In the genomic region with DNA sequence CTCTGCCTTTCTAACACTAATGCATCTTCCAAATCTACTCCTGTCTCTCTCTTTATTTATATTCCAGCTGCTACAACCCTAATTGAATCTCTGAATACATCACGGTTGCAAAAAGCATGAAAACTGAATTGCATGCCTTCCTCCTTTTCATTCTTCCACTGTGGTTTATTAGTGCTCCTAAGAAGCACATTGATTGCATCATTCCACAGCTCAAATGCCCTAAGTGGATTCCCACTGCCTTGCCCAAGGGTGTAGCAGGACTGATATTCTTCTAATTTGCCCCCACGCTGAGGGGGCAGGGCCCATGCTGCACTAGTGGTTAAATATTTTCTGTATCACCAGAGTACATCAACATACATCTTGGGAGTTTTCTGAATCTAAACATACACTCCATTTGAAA, we compare ENCODE assay signal across 19 cellular contexts.
"Had no signal": no experiment of that assay in that cellular context is flagged by ENCODE, and none has a peak within 500 bp of the region (broad histone marks: within the 10 kb centered on the region; RNA-seq: fewer than 3 reads in every experiment).

No MANE protein-coding gene starts in this region.

- H3K36me3 ChIP-seq: heart right ventricle, left ventricle myocardium inferior, pancreas, upper lobe of right lung had no signal

- H3K36me3 Mint-ChIP-seq: activated naive CD4-positive, alpha-beta T cell treated with anti-CD3 and anti-CD28 coated beads, Interleukin-2, amount 10 ng/mL, durations not matched to agents 7 days and 5 days; naive thymus-derived CD4-positive, alpha-beta T cell; stimulated activated naive B cell treated with anti-CD40 and anti-IgM and Interleukin-4, amounts not matched to agents 10 μg/mL and 1 μg/mL and 100 μg/mL, for 72 hours had no signal

- H3K4me1 Mint-ChIP-seq: activated B cell treated with CpG ODN at 0.5 μM for 24 hours; activated naive CD4-positive, alpha-beta T cell treated with anti-CD3 and anti-CD28 coated beads, Interleukin-2, amount 10 ng/mL, durations not matched to agents 7 days and 5 days; naive thymus-derived CD4-positive, alpha-beta T cell; stimulated activated naive B cell treated with anti-CD40 and anti-IgM and Interleukin-4, amounts not matched to agents 10 μg/mL and 1 μg/mL and 100 μg/mL, for 72 hours had no signal

- H3K27me3 Mint-ChIP-seq: activated B cell treated with CpG ODN at 0.5 μM for 24 hours; activated naive CD4-positive, alpha-beta T cell treated with anti-CD3 and anti-CD28 coated beads, Interleukin-2, amount 10 ng/mL, durations not matched to agents 7 days and 5 days; dendritic cell treated with granulocyte-macrophage colony-stimulating factor and Interleukin-4, amounts not matched to agents 40 ng/mL and 50 ng/mL, for 4 days; stimulated activated naive B cell treated with anti-CD40 and anti-IgM and Interleukin-4, amounts not matched to agents 10 μg/mL and 1 μg/mL and 100 μg/mL, for 72 hours had no signal

- H3K4me3 ChIP-seq: heart right ventricle, left ventricle myocardium inferior, mucosa of descending colon, pancreas, upper lobe of right lung had no signal

- DNase-seq: activated B cell treated with CpG ODN at 0.5 μM for 24 hours; activated CD4-positive, alpha-beta T cell treated with anti-CD3 and anti-CD28 coated beads for 48 hours; activated CD8-positive, alpha-beta memory T cell treated with anti-CD3 and anti-CD28 coated beads, Interleukin-2, amount 50 U/mL, for 4 hours; activated CD8-positive, alpha-beta T cell treated with anti-CD3 and anti-CD28 coated beads, Interleukin-2, amount 10 ng/mL, durations not matched to agents 7 days and 5 days; activated effector memory CD4-positive, alpha-beta T cell treated with Interleukin-2 at 50 U/mL for 16 hours; activated naive CD4-positive, alpha-beta T cell treated with anti-CD3 and anti-CD28 coated beads, Interleukin-2, amount 10 ng/mL, durations not matched to agents 7 days and 5 days; activated T-cell treated with anti-CD3 and anti-CD28 coated beads, Interleukin-2, amount 50 U/mL, for 48 hours; effector CD8-positive, alpha-beta T cell; heart right ventricle; left ventricle myocardium inferior; mammary epithelial cell; mucosa of descending colon; naive thymus-derived CD4-positive, alpha-beta T cell; pancreas; stimulated activated naive B cell treated with anti-CD40 and anti-IgM and Interleukin-4, amounts not matched to agents 10 μg/mL and 1 μg/mL and 100 μg/mL, for 72 hours; upper lobe of right lung had no signal

- ATAC-seq: activated CD8-positive, alpha-beta T cell treated with anti-CD3 and anti-CD28 coated beads, Interleukin-2, amount 10 ng/mL, durations not matched to agents 7 days and 5 days; esophagus mucosa; heart right ventricle; mucosa of descending colon; naive thymus-derived CD4-positive, alpha-beta T cell; pancreas; stimulated activated naive B cell treated with anti-CD40 and anti-IgM and Interleukin-4, amounts not matched to agents 10 μg/mL and 1 μg/mL and 100 μg/mL, for 72 hours; upper lobe of right lung had no signal

- H3K4me3 Mint-ChIP-seq: activated B cell treated with CpG ODN at 0.5 μM for 24 hours; activated CD8-positive, alpha-beta T cell treated with anti-CD3 and anti-CD28 coated beads, Interleukin-2, amount 10 ng/mL, durations not matched to agents 7 days and 5 days; activated naive CD4-positive, alpha-beta T cell treated with anti-CD3 and anti-CD28 coated beads, Interleukin-2, amount 10 ng/mL, durations not matched to agents 7 days and 5 days; dendritic cell treated with granulocyte-macrophage colony-stimulating factor and Interleukin-4, amounts not matched to agents 40 ng/mL and 50 ng/mL, for 4 days; naive thymus-derived CD4-positive, alpha-beta T cell; stimulated activated naive B cell treated with anti-CD40 and anti-IgM and Interleukin-4, amounts not matched to agents 10 μg/mL and 1 μg/mL and 100 μg/mL, for 72 hours; T-helper 2 cell treated with Interferon-gamma antibody and Interleukin-4, amounts not matched to agents 5 μg/mL and 100 μg/mL, for 36 hours had no signal

- H3K9me3 Mint-ChIP-seq: activated naive CD4-positive, alpha-beta T cell treated with anti-CD3 and anti-CD28 coated beads, Interleukin-2, amount 10 ng/mL, durations not matched to agents 7 days and 5 days had no signal

- H3K9me3 ChIP-seq: left ventricle myocardium inferior, mucosa of descending colon, pancreas, upper lobe of right lung had no signal

- H3K27me3 ChIP-seq: heart right ventricle, pancreas, upper lobe of right lung had no signal

- H3K4me1 ChIP-seq: heart right ventricle, left ventricle myocardium inferior, pancreas, upper lobe of right lung had no signal

- H3K27ac Mint-ChIP-seq: activated B cell treated with CpG ODN at 0.5 μM for 24 hours; activated CD8-positive, alpha-beta T cell treated with anti-CD3 and anti-CD28 coated beads, Interleukin-2, amount 10 ng/mL, durations not matched to agents 7 days and 5 days; activated naive CD4-positive, alpha-beta T cell treated with anti-CD3 and anti-CD28 coated beads, Interleukin-2, amount 10 ng/mL, durations not matched to agents 7 days and 5 days; dendritic cell treated with granulocyte-macrophage colony-stimulating factor and Interleukin-4, amounts not matched to agents 40 ng/mL and 50 ng/mL, for 4 days; naive thymus-derived CD4-positive, alpha-beta T cell; stimulated activated naive B cell treated with anti-CD40 and anti-IgM and Interleukin-4, amounts not matched to agents 10 μg/mL and 1 μg/mL and 100 μg/mL, for 72 hours; T-helper 2 cell treated with Interferon-gamma antibody and Interleukin-4, amounts not matched to agents 5 μg/mL and 100 μg/mL, for 36 hours had no signal
